In genomic region chr4:139267301-139267700, GRCh38 we compare ENCODE assay signal across 11 cellular contexts. TPM values are rescaled to one million over a fixed set of nuclear protein-coding genes. Genes with fewer than 3 reads are reported as not detected.
DNase-seq lines count a peak whose midpoint lies in the region; ATAC-seq and TF ChIP-seq lines count a peak whose summit lies in the region.
"Had no signal": no experiment of that assay in that cellular context is flagged by ENCODE, and none has a peak within 500 bp of the region (broad histone marks: within the 10 kb centered on the region; RNA-seq: fewer than 3 reads in every experiment).

No MANE protein-coding gene starts in this region.

- H3K27ac ChIP-seq in CD8-positive, alpha-beta memory T cell (ENCODE audit: low read depth, low read length) = no peak overlapping the region
- H3K27ac ChIP-seq in adrenal gland = peak overlapping the region; percentile 60 to 84 (median 69)
- H3K27ac ChIP-seq: coronary artery had no signal

- POLR2A ChIA-PET in CD8-positive, alpha-beta memory T cell (lab: Charles Lee) = interaction anchor here (1.1 to 2.1 kb wide), 2 partner anchors 34 to 89 kb away, joined by 3 to 8 read pairs; partner anchors contain the start of gene NAA15

- no peak for DNase-seq in CD8-positive, alpha-beta memory T cell
- DNase-seq in HFFc6 = no peak
- no peak for DNase-seq in adrenal gland
- DNase-seq in natural killer cell = no peak
- DNase-seq in GM19240 (ENCODE audit: insufficient read length, low spot score) = no peak
- DNase-seq in hippocampal formation (lab: John Stamatoyannopoulos, UW) = no peak

- H3K27ac Mint-ChIP-seq in CD8-positive, alpha-beta memory T cell = peak overlapping the region; percentile 75 to 97 (median 90)
- H3K27ac Mint-ChIP-seq in HFFc6 = peak overlapping the region; percentile 80
- H3K27ac Mint-ChIP-seq in natural killer cell = peak overlapping the region; percentile 92 to 95

- H3K27me3 ChIP-seq in CD8-positive, alpha-beta memory T cell (ENCODE audit: insufficient read depth, low read length, poor library complexity, severe bottlenecking) = no peaks in the 10 kb centered on the region
- no peaks in the 10 kb centered on the region for H3K27me3 ChIP-seq in adrenal gland
- H3K27me3 ChIP-seq: tibial artery had no signal

- H3K27me3 Mint-ChIP-seq in CD8-positive, alpha-beta memory T cell = peaks cover 0 to 1% of the 10 kb centered on the region in 2 donors
- peaks cover 3% of the 10 kb centered on the region; the same call in 1 of the 2 replicates for H3K27me3 Mint-ChIP-seq in HFFc6 (ENCODE audit: insufficient read depth)
- H3K27me3 Mint-ChIP-seq in natural killer cell (ENCODE audit: low read depth in 2 of 2) = no peaks in the 10 kb centered on the region

- TF ChIP-seq POLR2A in adrenal gland (IDR thresholded peaks at IDR 0.05) = no peak

- CTCF ChIA-PET in CD8-positive, alpha-beta memory T cell (lab: Charles Lee) = interaction anchor here (1.5 to 2.9 kb wide), 2 partner anchors 13 to 28 kb away, joined by 5 to 20 read pairs; partner anchors contain the start of gene MGARP

- 83 to 95% (median 89%) methylated on average over 1 of the region's 1 CpG for WGBS in adrenal gland, 4 donors

- no peaks in the 10 kb centered on the region for H3K36me3 Mint-ChIP-seq in CD8-positive, alpha-beta memory T cell
- H3K36me3 Mint-ChIP-seq in HFFc6 (ENCODE audit: low read depth) (no peaks in the 10 kb centered on the region), natural killer cell (no peaks in the 10 kb centered on the region)
- H3K36me3 Mint-ChIP-seq: activated naive CD8-positive, alpha-beta T cell treated with anti-CD3 and anti-CD28 coated beads, Interleukin-2, amount 10 ng/mL, durations not matched to agents 7 days and 5 days had no signal

- H3K9me3 ChIP-seq in CD8-positive, alpha-beta memory T cell (ENCODE audit: low read length) = no peaks in the 10 kb centered on the region
- H3K9me3 ChIP-seq in adrenal gland (replicated peaks in 1 of 3) = no peaks in the 10 kb centered on the region
- H3K9me3 ChIP-seq: tibial artery had no signal

- no peaks in the 10 kb centered on the region for H3K9me3 Mint-ChIP-seq in CD8-positive, alpha-beta memory T cell
- H3K9me3 Mint-ChIP-seq in HFFc6 (no peaks in the 10 kb centered on the region), natural killer cell (no peaks in the 10 kb centered on the region)
- H3K9me3 Mint-ChIP-seq: activated naive CD8-positive, alpha-beta T cell treated with anti-CD3 and anti-CD28 coated beads, Interleukin-2, amount 10 ng/mL, durations not matched to agents 7 days and 5 days had no signal

- intact Hi-C loops in adrenal gland (cut with DNase I) = no loop called here
- intact Hi-C loops in natural killer cell (cut with micrococcal nuclease) = loop anchor here (2.0 kb wide), 1 partner anchor 34 kb away; the partner anchor contains the start of gene NAA15

- TF ChIP-seq CTCF in HFFc6 (IDR thresholded peaks at IDR 0.05) (no peak), adrenal gland (IDR thresholded peaks at IDR 0.05) (no peak), natural killer cell (IDR thresholded peaks at IDR 0.05) (no peak)

- peak overlapping the region; percentile 69 to 91 (median 85) for H3K4me3 Mint-ChIP-seq in CD8-positive, alpha-beta memory T cell
- H3K4me3 Mint-ChIP-seq in HFFc6 (peak overlapping the region; percentile 86), natural killer cell (peak overlapping the region; percentile 91)

- no peaks in the 10 kb centered on the region for H3K36me3 ChIP-seq in CD8-positive, alpha-beta memory T cell (ENCODE audit: insufficient read depth, low read length)
- H3K36me3 ChIP-seq in adrenal gland (replicated peaks in 1 of 2) = no peaks in the 10 kb centered on the region
- H3K36me3 ChIP-seq: tibial artery had no signal

- peaks cover 15 to 24% (median 19%) of the 10 kb centered on the region in 3 donors for H3K4me1 Mint-ChIP-seq in CD8-positive, alpha-beta memory T cell
- H3K4me1 Mint-ChIP-seq in HFFc6 (ENCODE audit: low read depth) = peaks cover 47% of the 10 kb centered on the region
- peaks cover 18 to 22% of the 10 kb centered on the region in 2 donors for H3K4me1 Mint-ChIP-seq in natural killer cell

- H3K4me3 ChIP-seq in CD8-positive, alpha-beta memory T cell (ENCODE audit: low read length) = no peak overlapping the region
- H3K4me3 ChIP-seq in adrenal gland = peak overlapping the region in 1 of 4 donors; percentile 35

- ATAC-seq in natural killer cell (no peak), HG03378 (IDR thresholded peaks at IDR 0.05; ENCODE audit: unreplicated experiment) (no peak)

- H3K4me1 ChIP-seq in CD8-positive, alpha-beta memory T cell (ENCODE audit: insufficient read depth, low read length) = peaks cover 12% of the 10 kb centered on the region
- H3K4me1 ChIP-seq in adrenal gland (replicated peaks in 1 of 2) = peaks cover 21 to 31% of the 10 kb centered on the region in 2 donors
- H3K4me1 ChIP-seq: tibial artery had no signal

RNA-seq across cellular contexts. Expression of gene MGARP, which starts 12.7 kb away (rescaled TPM):
- total RNA-seq in CD8-positive, alpha-beta memory T cell = not detected
- polyA plus RNA-seq in CD8-positive, alpha-beta memory T cell = 0.84 TPM
- 10 to 100 TPM; 10.4 to 38.5 (median 11.8) TPM for total RNA-seq in HFFc6 (2021; fragmentation: NEBNext Ultra II Directional; extraction: Animal tissue kit (Norgen Biotek cat#: 25700))
- 100 to 1,000 TPM; 130 to 315 (median 257) TPM for total RNA-seq in adrenal gland
- 100 to 1,000 TPM in 2 of 3 donors, 10 to 100 TPM in 1; 79.2 to 252 (median 136) TPM for polyA plus RNA-seq in adrenal gland
- under 1 TPM; 0.35 to 0.78 (median 0.63) TPM for total RNA-seq in natural killer cell
- total RNA-seq: skeletal muscle tissue had no signal

RNA-seq across cellular contexts. Expression of gene NAA15, which starts 34.0 kb away (rescaled TPM):
- total RNA-seq in CD8-positive, alpha-beta memory T cell = 100 to 1,000 TPM; 116 to 122 TPM
- 47.0 TPM for polyA plus RNA-seq in CD8-positive, alpha-beta memory T cell
- 10 to 100 TPM; 63.0 to 72.0 (median 69.6) TPM for total RNA-seq in HFFc6 (2021; fragmentation: NEBNext Ultra II Directional; extraction: Animal tissue kit (Norgen Biotek cat#: 25700))
- total RNA-seq in adrenal gland = 10 to 100 TPM; 12.4 to 36.2 (median 29.8) TPM
- polyA plus RNA-seq in adrenal gland = 10 to 100 TPM in 1 of 3 donors, 1 to 10 TPM in 2; 4.6 to 29.0 (median 5.2) TPM
- total RNA-seq in natural killer cell = 10 to 100 TPM; 56.7 to 66.3 (median 61.9) TPM

RNA-seq across cellular contexts. Expression of gene NDUFC1, which starts 35.0 kb away (rescaled TPM):
- total RNA-seq in CD8-positive, alpha-beta memory T cell = 10 to 100 TPM; 49.6 to 50.2 TPM
- polyA plus RNA-seq in CD8-positive, alpha-beta memory T cell = 146 TPM
- 10 to 100 TPM; 68.6 to 90.7 (median 74.2) TPM for total RNA-seq in HFFc6 (2021; fragmentation: NEBNext Ultra II Directional; extraction: Animal tissue kit (Norgen Biotek cat#: 25700))
- total RNA-seq in adrenal gland (100 to 1,000 TPM in 5 of 8 donors, 10 to 100 TPM in 3; 55.1 to 119 (median 105) TPM), natural killer cell (10 to 100 TPM; 14.0 to 15.8 (median 14.3) TPM)
- 100 to 1,000 TPM in 2 of 3 donors, 10 to 100 TPM in 1; 99.7 to 235 (median 115) TPM for polyA plus RNA-seq in adrenal gland

Comparison
In these comparisons a context has a peak if more than half of its experiments do, and no peak if none do; other contexts are left out.
1. RNA of gene MGARP, which starts 12.7 kb away (total RNA-seq): 130 to 315 TPM in adrenal gland and 10.4 to 38.5 TPM in HFFc6; 0.35 to 0.78 TPM in natural killer cell and not detected in CD8-positive, alpha-beta memory T cell; every median in the first group is over 4 times any median in the second.
2. Peak in every context shown above with its lines, with median percentiles within 50 percentile points of each other: H3K27ac Mint-ChIP-seq and H3K4me3 Mint-ChIP-seq.